ENCODE assay signal across 2 cellular contexts in the genomic region with DNA sequence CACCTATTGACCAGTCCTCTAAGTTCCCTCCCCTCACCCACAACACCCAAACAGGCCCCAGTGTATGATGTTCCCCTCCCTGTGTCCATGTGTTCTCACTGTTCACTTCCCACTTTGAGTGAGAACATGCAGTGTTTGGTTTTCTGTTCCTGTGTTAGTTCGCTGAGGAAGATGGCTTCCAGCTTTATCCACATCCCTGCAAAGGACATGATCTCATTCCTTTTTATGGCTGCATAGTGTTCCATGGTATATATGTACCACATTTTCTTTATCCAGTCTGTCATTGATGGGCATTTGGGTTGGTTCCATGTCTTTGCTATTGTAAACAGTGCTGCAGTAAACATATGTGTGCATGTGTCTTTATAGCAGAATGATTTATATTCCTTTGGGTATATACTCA.
TF ChIP-seq lines count a peak whose summit lies in the region.

No MANE protein-coding gene starts in this region.

TF ChIP-seq in HEK293, 187 proteins besides CTCF, POLR2A, EP300 and RAD21:
- TF ChIP-seq ZNF146 (tag by site-specific recombination; IDR thresholded peaks at IDR 0.05), result 0 out of 2 replicates have a peak, but pooled peaks have one; percentile 19
TF ChIP-seq in HEK293: peak in this region for 1; not testable (repeated sequence) for 186.

TF ChIP-seq in K562, 482 proteins besides CTCF, POLR2A, EP300 and RAD21 (continued from another document):
- 0 out of 2 replicates have a peak, but pooled peaks have one; percentile 25 for TF ChIP-seq ZNF695 (CRISPR knock-in tag; IDR thresholded peaks at IDR 0.05)
- 0 out of 4 replicates have a peak, but pooled peaks of 1 of the 2 experiments have one; percentile 15 for TF ChIP-seq KDM1A (IDR thresholded peaks at IDR 0.05)
TF ChIP-seq in K562: peak in this region for 4; not testable (repeated sequence) for 478.
